14 cellular contexts compared by ENCODE assay signal in the genomic region with DNA sequence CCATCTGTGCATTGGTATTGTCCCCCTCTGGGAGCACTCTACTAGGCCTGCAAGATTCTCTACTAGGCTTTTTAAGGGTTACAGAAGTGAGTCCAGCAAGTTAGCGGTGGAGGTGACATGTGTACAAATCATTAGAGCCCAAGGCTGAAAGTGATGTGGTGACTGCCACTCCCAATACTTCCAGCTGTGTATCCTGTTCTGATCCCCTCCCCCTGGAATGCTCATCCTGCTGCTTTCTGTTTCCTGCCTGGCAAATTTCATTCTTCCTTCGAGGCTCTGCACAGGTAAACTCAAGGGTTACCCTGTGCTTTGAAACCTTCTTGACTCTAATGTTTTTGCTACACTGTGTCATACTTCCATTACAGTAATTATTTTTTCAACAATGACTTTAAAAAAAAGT.
"Had no signal": no experiment of that assay in that cellular context is flagged by ENCODE, and none has a peak within 500 bp of the region (broad histone marks: within the 10 kb centered on the region; RNA-seq: fewer than 3 reads in every experiment).

No MANE protein-coding gene starts in this region.

- H3K27me3 ChIP-seq: colonic mucosa, esophagus muscularis mucosa, neutrophil had no signal

- H3K4me3 Mint-ChIP-seq: activated CD4-positive, alpha-beta T cell treated with anti-CD3 and anti-CD28 coated beads, Interleukin-2, amount 10 ng/mL, durations not matched to agents 7 days and 5 days; activated naive CD8-positive, alpha-beta T cell; brain; stimulated activated effector memory CD8-positive, alpha-beta T cell treated with anti-CD3 and anti-CD28 coated beads, Interleukin-12 subunit alpha, Interleukin-12 subunit beta, amount 100 ng/mL, for 72 hours had no signal

- H3K4me1 ChIP-seq: colonic mucosa, esophagus muscularis mucosa had no signal

- H3K27ac Mint-ChIP-seq: activated CD4-positive, alpha-beta T cell treated with anti-CD3 and anti-CD28 coated beads, Interleukin-2, amount 10 ng/mL, durations not matched to agents 7 days and 5 days; activated naive CD8-positive, alpha-beta T cell; brain; stimulated activated effector memory CD8-positive, alpha-beta T cell treated with anti-CD3 and anti-CD28 coated beads, Interleukin-12 subunit alpha, Interleukin-12 subunit beta, amount 100 ng/mL, for 72 hours had no signal

- H3K4me1 Mint-ChIP-seq: activated CD4-positive, alpha-beta T cell treated with anti-CD3 and anti-CD28 coated beads, Interleukin-2, amount 10 ng/mL, durations not matched to agents 7 days and 5 days; brain; stimulated activated effector memory CD8-positive, alpha-beta T cell treated with anti-CD3 and anti-CD28 coated beads, Interleukin-12 subunit alpha, Interleukin-12 subunit beta, amount 100 ng/mL, for 72 hours had no signal

- ATAC-seq: stimulated activated effector memory CD8-positive, alpha-beta T cell treated with anti-CD3 and anti-CD28 coated beads, Interleukin-12 subunit alpha, Interleukin-12 subunit beta, amount 100 ng/mL, for 72 hours had no signal

- DNase-seq: activated CD4-positive, alpha-beta T cell treated with anti-CD3 and anti-CD28 coated beads, Interleukin-2, amount 10 ng/mL, durations not matched to agents 7 days and 5 days; activated gamma-delta T cell treated with Interleukin-2 at 50 U/mL for 16 hours; amygdala; central memory CD4-positive, alpha-beta T cell; colonic mucosa; hippocampal formation; left cardiac atrium; posterior cingulate gyrus; retina had no signal

- H3K36me3 ChIP-seq: colonic mucosa, neutrophil had no signal

- H3K36me3 Mint-ChIP-seq: activated naive CD8-positive, alpha-beta T cell; stimulated activated effector memory CD8-positive, alpha-beta T cell treated with anti-CD3 and anti-CD28 coated beads, Interleukin-12 subunit alpha, Interleukin-12 subunit beta, amount 100 ng/mL, for 72 hours had no signal

- H3K9me3 ChIP-seq: colonic mucosa, esophagus muscularis mucosa, neutrophil had no signal

- H3K27ac ChIP-seq: colonic mucosa, esophagus muscularis mucosa, neutrophil had no signal

- H3K27me3 Mint-ChIP-seq: activated CD4-positive, alpha-beta T cell treated with anti-CD3 and anti-CD28 coated beads, Interleukin-2, amount 10 ng/mL, durations not matched to agents 7 days and 5 days; activated naive CD8-positive, alpha-beta T cell; brain had no signal

- H3K9me3 Mint-ChIP-seq: activated CD4-positive, alpha-beta T cell treated with anti-CD3 and anti-CD28 coated beads, Interleukin-2, amount 10 ng/mL, durations not matched to agents 7 days and 5 days; brain; stimulated activated effector memory CD8-positive, alpha-beta T cell treated with anti-CD3 and anti-CD28 coated beads, Interleukin-12 subunit alpha, Interleukin-12 subunit beta, amount 100 ng/mL, for 72 hours had no signal

- H3K4me3 ChIP-seq: colonic mucosa, esophagus muscularis mucosa had no signal
